Comparison of ENCODE assay signal across 19 cellular contexts in genomic region chr6:31744422-31744821, GRCh38. TPM values are rescaled to one million over a fixed set of nuclear protein-coding genes. Genes with fewer than 3 reads are reported as not detected.
A peak's percentile ranks its signal among the peaks of the same experiment; 100 is the strongest.
DNase-seq lines count a peak whose midpoint lies in the region; ATAC-seq, FAIRE-seq and TF ChIP-seq lines count a peak whose summit lies in the region.
"Had no signal": no experiment of that assay in that cellular context is flagged by ENCODE, and none has a peak within 500 bp of the region (broad histone marks: within the 10 kb centered on the region; RNA-seq: fewer than 3 reads in every experiment).

No MANE protein-coding gene starts in this region.

- peak overlapping the region; percentile 57 for H3K27ac Mint-ChIP-seq in activated T-helper 1 cell treated with anti-CD3 and anti-CD28 coated beads, Interleukin-12 subunit alpha, Interleukin-12 subunit beta, Interleukin-2, Interleukin-4 antibody, amounts not matched to agents 30 ng/mL and 10 ng/mL and 1 ng/mL, durations not matched to agents 14 hours and 24 hours and 36 hours
- peak overlapping the region; percentile 23 for H3K27ac Mint-ChIP-seq in neural crest cell (ENCODE audit: unreplicated experiment)

- H3K4me1 ChIP-seq in BLaER1 (peaks cover 41% of the 10 kb centered on the region), PC-9 (replicated peaks; ENCODE audit: insufficient read depth) (peaks cover 25% of the 10 kb centered on the region), small intestine (ENCODE audit: control insufficient read depth in 2 of 2, insufficient read depth in 1 of 2, low read depth in 1 of 2, low read length in 1 of 2) (no peaks in the 10 kb centered on the region)

- POLR2A ChIA-PET in PC-9 (lab: Charles Lee; ENCODE audit: unreplicated experiment) = interaction anchor here (1.5 kb wide), 1 partner anchor 19 kb away, joined by 6 read pairs; no protein-coding TSS in a partner anchor

- H3K4me3 Mint-ChIP-seq in activated T-helper 1 cell treated with anti-CD3 and anti-CD28 coated beads, Interleukin-12 subunit alpha, Interleukin-12 subunit beta, Interleukin-2, Interleukin-4 antibody, amounts not matched to agents 30 ng/mL and 10 ng/mL and 1 ng/mL, durations not matched to agents 14 hours and 24 hours and 36 hours = no peak overlapping the region
- no peak overlapping the region for H3K4me3 Mint-ChIP-seq in neural crest cell
- H3K4me3 Mint-ChIP-seq: CD4-positive, alpha-beta memory T cell had no signal

- H3K9me2 ChIP-seq in PC-9 (ENCODE audit: insufficient read depth) = no peaks in the 10 kb centered on the region

- peaks cover 32% of the 10 kb centered on the region for H3K4me1 Mint-ChIP-seq in activated T-helper 1 cell treated with anti-CD3 and anti-CD28 coated beads, Interleukin-12 subunit alpha, Interleukin-12 subunit beta, Interleukin-2, Interleukin-4 antibody, amounts not matched to agents 30 ng/mL and 10 ng/mL and 1 ng/mL, durations not matched to agents 14 hours and 24 hours and 36 hours (ENCODE audit: low read depth)
- H3K4me1 Mint-ChIP-seq in neural crest cell = peaks cover 48% of the 10 kb centered on the region

- H3K4me2 ChIP-seq in BLaER1 (peak overlapping the region; percentile 36), PC-9 (no peak overlapping the region)

- no peak overlapping the region for H2AFZ ChIP-seq in PC-9
- H2AFZ ChIP-seq: GM23248 had no signal

- H3K79me2 ChIP-seq in PC-9 (ENCODE audit: low read depth) = peaks cover 7% of the 10 kb centered on the region; the same call in 1 of the 2 replicates

- WGBS in small intestine, 3 donors = 78 to 82% (median 79%) methylated on average over 1 of the region's 1 CpG

- H3K27me3 ChIP-seq in BLaER1 (no peaks in the 10 kb centered on the region), PC-9 (ENCODE audit: insufficient read depth, low read depth) (no peaks in the 10 kb centered on the region), small intestine (ENCODE audit: control insufficient read depth in 2 of 2, insufficient read depth in 2 of 2, low read length in 2 of 2) (no peaks in the 10 kb centered on the region)
- H3K27me3 ChIP-seq: SJSA1 had no signal

- FAIRE-seq in D721Med (lab: Jason Lieb, UNC) = no peak
- FAIRE-seq in small intestine (lab: Jason Lieb, UNC) = no peak
- FAIRE-seq: G401.6, GM12878 had no signal

- CTCF ChIA-PET in PC-9 (lab: Charles Lee) = no interaction called here

- H3K4me3 ChIP-seq in BLaER1 = no peak overlapping the region
- no peak overlapping the region for H3K4me3 ChIP-seq in PC-9
- no peak overlapping the region for H3K4me3 ChIP-seq in small intestine (ENCODE audit: low read depth in 1 of 2, low read length in 2 of 2)
- H3K4me3 ChIP-seq: GM12878, GM23248, SJSA1 had no signal

- H3K9me3 ChIP-seq in BLaER1 (no peaks in the 10 kb centered on the region), PC-9 (ENCODE audit: insufficient read depth, low read depth) (no peaks in the 10 kb centered on the region), small intestine (ENCODE audit: control insufficient read depth, low read depth) (no peaks in the 10 kb centered on the region)
- H3K9me3 ChIP-seq: SJSA1 had no signal

- no peaks in the 10 kb centered on the region for H3K27me3 Mint-ChIP-seq in activated T-helper 1 cell treated with anti-CD3 and anti-CD28 coated beads, Interleukin-12 subunit alpha, Interleukin-12 subunit beta, Interleukin-2, Interleukin-4 antibody, amounts not matched to agents 30 ng/mL and 10 ng/mL and 1 ng/mL, durations not matched to agents 14 hours and 24 hours and 36 hours (ENCODE audit: insufficient read depth)
- no peaks in the 10 kb centered on the region for H3K27me3 Mint-ChIP-seq in neural crest cell (ENCODE audit: low read depth)
- H3K27me3 Mint-ChIP-seq: CD4-positive, alpha-beta memory T cell had no signal

- peak overlapping the region; percentile 25 for H3K9ac ChIP-seq in BLaER1
- H3K9ac ChIP-seq: GM23248 had no signal

- no peak for TF ChIP-seq CTCF in D721Med (IDR thresholded peaks at IDR 0.05; ENCODE audit: insufficient read depth, missing control alignments)
- no peak for TF ChIP-seq CTCF in neural crest cell (conservative IDR thresholded peaks at IDR 0.05)
- no peak for TF ChIP-seq CTCF in PC-9 (conservative IDR thresholded peaks at IDR 0.05)

- H3K36me3 ChIP-seq in BLaER1 (peaks cover 77% of the 10 kb centered on the region), PC-9 (ENCODE audit: low read depth) (peaks cover 12% of the 10 kb centered on the region; the same call in 1 of the 2 replicates), small intestine (ENCODE audit: control insufficient read depth in 2 of 2, insufficient read depth in 2 of 2, low read length in 2 of 2) (peaks cover 0 to 2% of the 10 kb centered on the region in 2 donors)

- H3K27ac ChIP-seq in BLaER1 (peak overlapping the region; percentile 36), PC-9 (no peak overlapping the region), small intestine (ENCODE audit: low read depth in 1 of 2, low read length in 1 of 2) (no peak overlapping the region)
- H3K27ac ChIP-seq: GM23248, SJSA1 had no signal

- intact Hi-C loops in activated T-helper 1 cell treated with anti-CD3 and anti-CD28 coated beads, Interleukin-12 subunit alpha, Interleukin-12 subunit beta, Interleukin-2, Interleukin-4 antibody, amounts not matched to agents 30 ng/mL and 10 ng/mL and 1 ng/mL, durations not matched to agents 14 hours and 24 hours and 36 hours (cut with micrococcal nuclease) = no loop called here
- intact Hi-C loops in PC-9 (cut with micrococcal nuclease; ENCODE audit: unreplicated experiment) = no loop called here

- no peaks in the 10 kb centered on the region for H4K20me1 ChIP-seq in BLaER1
- no peaks in the 10 kb centered on the region for H4K20me1 ChIP-seq in PC-9 (ENCODE audit: insufficient read depth)

- H3F3A ChIP-seq in PC-9 (ENCODE audit: insufficient read depth, low read depth) = peaks cover 31% of the 10 kb centered on the region; the same call in 1 of the 2 replicates

- peaks cover 35% of the 10 kb centered on the region for H3K36me3 Mint-ChIP-seq in activated T-helper 1 cell treated with anti-CD3 and anti-CD28 coated beads, Interleukin-12 subunit alpha, Interleukin-12 subunit beta, Interleukin-2, Interleukin-4 antibody, amounts not matched to agents 30 ng/mL and 10 ng/mL and 1 ng/mL, durations not matched to agents 14 hours and 24 hours and 36 hours (ENCODE audit: low read depth)
- peaks cover 18% of the 10 kb centered on the region for H3K36me3 Mint-ChIP-seq in neural crest cell (ENCODE audit: low read depth)

- BruUV-seq in PC-9 (replicated peaks; lab: Mats Ljungman, UMichigan) = no TSS peak

- H3K9me3 Mint-ChIP-seq in activated T-helper 1 cell treated with anti-CD3 and anti-CD28 coated beads, Interleukin-12 subunit alpha, Interleukin-12 subunit beta, Interleukin-2, Interleukin-4 antibody, amounts not matched to agents 30 ng/mL and 10 ng/mL and 1 ng/mL, durations not matched to agents 14 hours and 24 hours and 36 hours = no peaks in the 10 kb centered on the region
- H3K9me3 Mint-ChIP-seq in neural crest cell = no peaks in the 10 kb centered on the region
- H3K9me3 Mint-ChIP-seq: CD4-positive, alpha-beta memory T cell had no signal

- ATAC-seq in GM18519 (IDR thresholded peaks at IDR 0.05; ENCODE audit: low FRiP score, unreplicated experiment) = no peak
- ATAC-seq: GM12878, PC-3 had no signal

- DNase-seq in D721Med (ENCODE audit: insufficient read length, low spot score) (peak; percentile 77), neural crest cell (ENCODE audit: low read depth, low spot score) (no peak), PC-9 (no peak), small intestine (no peak)
- no peak for DNase-seq in activated T-helper 1 cell treated with anti-CD3 and anti-CD28 coated beads, Interleukin-12 subunit alpha, Interleukin-12 subunit beta, Interleukin-2, Interleukin-4 antibody, amounts not matched to agents 30 ng/mL and 10 ng/mL and 1 ng/mL, durations not matched to agents 14 hours and 24 hours and 36 hours (ENCODE audit: low spot score)
- DNase-seq: CD4-positive, alpha-beta memory T cell; DND-41; GM23248; KG1; NCI-H1417 treated with DMSO at 0.1 percent for 48 hours; NCI-H2029 treated with DMSO at 0.1 percent for 48 hours; NCI-H748 treated with DMSO at 0.1 percent for 48 hours; PC-3 had no signal

RNA-seq across cellular contexts. Expression of gene MSH5, which starts 4.6 kb away (rescaled TPM):
- 80.5 and 83.4 TPM in 2 replicates for total RNA-seq in activated T-helper 1 cell treated with anti-CD3 and anti-CD28 coated beads, Interleukin-12 subunit alpha, Interleukin-12 subunit beta, Interleukin-2, Interleukin-4 antibody, amounts not matched to agents 30 ng/mL and 10 ng/mL and 1 ng/mL, durations not matched to agents 14 hours and 24 hours and 36 hours
- total RNA-seq in neural crest cell (79.5 and 86.2 TPM in 2 replicates), PC-9 (2021) (50.0 and 68.8 TPM in 2 replicates)
- 10 to 100 TPM in 1 of 3 donors, 1 to 10 TPM in 2; 1.6 to 12.2 (median 6.3) TPM for polyA plus RNA-seq in small intestine

RNA-seq across cellular contexts. Expression of gene CLIC1, which starts 8.1 kb away (rescaled TPM):
- total RNA-seq in activated T-helper 1 cell treated with anti-CD3 and anti-CD28 coated beads, Interleukin-12 subunit alpha, Interleukin-12 subunit beta, Interleukin-2, Interleukin-4 antibody, amounts not matched to agents 30 ng/mL and 10 ng/mL and 1 ng/mL, durations not matched to agents 14 hours and 24 hours and 36 hours = 398 and 399 TPM in 2 replicates
- 305 and 313 TPM in 2 replicates for total RNA-seq in neural crest cell
- total RNA-seq in PC-9 (2021) = 546 and 599 TPM in 2 replicates
- polyA plus RNA-seq in small intestine = 100 to 1,000 TPM; 400 to 569 (median 500) TPM

RNA-seq across cellular contexts. Expression of gene DDAH2, which starts 15.3 kb away (rescaled TPM):
- total RNA-seq in activated T-helper 1 cell treated with anti-CD3 and anti-CD28 coated beads, Interleukin-12 subunit alpha, Interleukin-12 subunit beta, Interleukin-2, Interleukin-4 antibody, amounts not matched to agents 30 ng/mL and 10 ng/mL and 1 ng/mL, durations not matched to agents 14 hours and 24 hours and 36 hours = 4.9 and 5.7 TPM in 2 replicates
- total RNA-seq in neural crest cell (186 and 194 TPM in 2 replicates), PC-9 (2021) (58.3 and 99.6 TPM in 2 replicates)
- 10 to 100 TPM; 68.1 to 89.7 (median 84.1) TPM for polyA plus RNA-seq in small intestine

RNA-seq across cellular contexts. Expression of gene SAPCD1, which starts 18.0 kb away (rescaled TPM):
- 16.7 and 17.0 TPM in 2 replicates for total RNA-seq in activated T-helper 1 cell treated with anti-CD3 and anti-CD28 coated beads, Interleukin-12 subunit alpha, Interleukin-12 subunit beta, Interleukin-2, Interleukin-4 antibody, amounts not matched to agents 30 ng/mL and 10 ng/mL and 1 ng/mL, durations not matched to agents 14 hours and 24 hours and 36 hours
- 21.3 and 25.1 TPM in 2 replicates for total RNA-seq in neural crest cell
- total RNA-seq in PC-9 (2021) = 11.1 and 16.9 TPM in 2 replicates
- polyA plus RNA-seq in small intestine = 1 to 10 TPM; 1.4 to 6.4 (median 2.7) TPM

RNA-seq across cellular contexts. Expression of gene MPIG6B, which starts 21.2 kb away (rescaled TPM):
- total RNA-seq in activated T-helper 1 cell treated with anti-CD3 and anti-CD28 coated beads, Interleukin-12 subunit alpha, Interleukin-12 subunit beta, Interleukin-2, Interleukin-4 antibody, amounts not matched to agents 30 ng/mL and 10 ng/mL and 1 ng/mL, durations not matched to agents 14 hours and 24 hours and 36 hours = not detected in 2 replicates
- total RNA-seq in neural crest cell (not detected in 2 replicates), PC-9 (2021) (0.43 and 0.59 TPM in 2 replicates)
- under 1 TPM in 1 of 3 donors, not detected in 2; 0.13 TPM for polyA plus RNA-seq in small intestine
- total RNA-seq: CD4-positive, alpha-beta memory T cell; GM12878; GM23248; NCI-H460; PC-3; SJSA1 had no signal
- polyA plus RNA-seq: CD4-positive, alpha-beta memory T cell; GM12878; GM23248 had no signal
